8 cellular contexts compared by ENCODE assay signal in genomic region chr6:24695635-24696034, GRCh38. TPM values are rescaled to one million over a fixed set of nuclear protein-coding genes. Genes with fewer than 3 reads are reported as not detected.
DNase-seq lines count a peak whose midpoint lies in the region; ATAC-seq and TF ChIP-seq lines count a peak whose summit lies in the region.
"Not testable (repeated sequence)": the region's sequence is repeated elsewhere in the genome, so short reads cannot be mapped to it uniquely, and the experiment has no call there.

No MANE protein-coding gene starts in this region.

- ATAC-seq in GM21576 (IDR thresholded peaks at IDR 0.05; ENCODE audit: unreplicated experiment) (peak; percentile 58), lower lobe of right lung (peak; percentile 77 to 88)

- H3K4me3 Mint-ChIP-seq in CD8-positive, alpha-beta memory T cell; endodermal cell: not testable (repeated sequence)

- not testable (repeated sequence) for H2AFZ ChIP-seq in OCI-LY1 (ENCODE audit: low read length)

- intact Hi-C loops in lower lobe of right lung (cut with DNase I), result loop anchor here (5.0 kb wide), 1 partner anchor 113 kb away; no protein-coding TSS in a partner anchor

- POLR2A ChIA-PET in CD8-positive, alpha-beta memory T cell (lab: Charles Lee), result not testable (repeated sequence)

- DNase-seq in CD8-positive, alpha-beta memory T cell, result peak; percentile 4 to 60 (median 44)
- peak; percentile 67 to 71 for DNase-seq in Kasumi-1 (lab: John Stamatoyannopoulos, UW)
- peak; percentile 60 for DNase-seq in activated CD8-positive, alpha-beta memory T cell treated with anti-CD3 and anti-CD28 coated beads, Interleukin-2, amount 50 U/mL, for 48 hours
- DNase-seq in endodermal cell, result peak; percentile 61
- peak; percentile 59 for DNase-seq in lower lobe of right lung
- peak in 2 of 3 experiments; percentile 15 to 19 for DNase-seq in stimulated activated CD4-positive, alpha-beta T cell treated with anti-CD3 and anti-CD28 coated beads, TNF-alpha, amount 100 ng/mL, for 4 hours (ENCODE audit: low read depth in 3 of 3)

- H3K27me3 Mint-ChIP-seq in CD8-positive, alpha-beta memory T cell; endodermal cell (ENCODE audit: insufficient read depth): not testable (repeated sequence)

- WGBS in endodermal cell (ENCODE audit: insufficient coverage in 1 of 2, insufficient read length in 1 of 2), 2 experiments, result 54 to 72% methylated on average over 5 to 8 of the region's 8 CpGs

- not testable (repeated sequence) for H3K36me3 ChIP-seq in CD8-positive, alpha-beta memory T cell (ENCODE audit: insufficient read depth, low read length); OCI-LY1 (ENCODE audit: insufficient read depth, low read length); endodermal cell (ENCODE audit: control insufficient read depth, insufficient read depth, low read length); lower lobe of right lung

- not testable (repeated sequence) for H4K20me1 ChIP-seq in OCI-LY1 (ENCODE audit: insufficient read depth, low read length)

- H3K27me3 ChIP-seq in CD8-positive, alpha-beta memory T cell (ENCODE audit: insufficient read depth, low read length, poor library complexity, severe bottlenecking); OCI-LY1 (ENCODE audit: insufficient read depth, low read length); endodermal cell (ENCODE audit: control insufficient read depth, insufficient read depth, low read length, poor library complexity, severe bottlenecking); lower lobe of right lung (ENCODE audit: low read depth): not testable (repeated sequence)

- peak; percentile 62; the same call in 1 of the 2 replicates for TF ChIP-seq CTCF in OCI-LY1 (IDR thresholded peaks at IDR 0.05; ENCODE audit: low read length)
- TF ChIP-seq CTCF in endodermal cell (conservative IDR thresholded peaks at IDR 0.05), result peak; percentile 72
- TF ChIP-seq CTCF in lower lobe of right lung (IDR thresholded peaks at IDR 0.05), result peak; percentile 52

- H3K9me3 Mint-ChIP-seq in CD8-positive, alpha-beta memory T cell; endodermal cell: not testable (repeated sequence)

- H3K27ac ChIP-seq in CD8-positive, alpha-beta memory T cell (ENCODE audit: low read depth, low read length); OCI-LY1 (ENCODE audit: low read depth, low read length, poor library complexity, severe bottlenecking); endodermal cell (ENCODE audit: low read depth, low read length); lower lobe of right lung: not testable (repeated sequence)

- peak overlapping the region in 3 of 8 donors; percentile 23 to 61 (median 53) for H3K27ac Mint-ChIP-seq in CD8-positive, alpha-beta memory T cell
- H3K27ac Mint-ChIP-seq in endodermal cell, result not testable (repeated sequence)

- not testable (repeated sequence) for H3K4me1 ChIP-seq in CD8-positive, alpha-beta memory T cell (ENCODE audit: insufficient read depth, low read length); OCI-LY1 (ENCODE audit: insufficient read depth, low read length, severe bottlenecking); endodermal cell (ENCODE audit: control insufficient read depth, insufficient read depth, low read length); lower lobe of right lung

- peaks cover 0 to 11% (median 0%) of the 10 kb centered on the region in 3 donors for H3K36me3 Mint-ChIP-seq in CD8-positive, alpha-beta memory T cell
- peaks cover 23% of the 10 kb centered on the region for H3K36me3 Mint-ChIP-seq in endodermal cell (ENCODE audit: low read depth)

- CTCF ChIA-PET in CD8-positive, alpha-beta memory T cell (lab: Charles Lee), result interaction anchor here (0.8 to 2.9 kb wide), 4 partner anchors 17 to 116 kb away, joined by 3 to 14 read pairs (median 4); no protein-coding TSS in a partner anchor

- H3K9me2 ChIP-seq in OCI-LY1 (ENCODE audit: low read depth, low read length), result not testable (repeated sequence)

- not testable (repeated sequence) for H3F3A ChIP-seq in OCI-LY1 (ENCODE audit: insufficient read depth, low read length)

- H3K9ac ChIP-seq in OCI-LY1 (ENCODE audit: low read length); endodermal cell (ENCODE audit: extremely low read depth, low read length, poor library complexity, severe bottlenecking): not testable (repeated sequence)

- not testable (repeated sequence) for H3K9me3 ChIP-seq in CD8-positive, alpha-beta memory T cell (ENCODE audit: low read length); OCI-LY1 (ENCODE audit: low read length); endodermal cell (ENCODE audit: control insufficient read depth, low read length); lower lobe of right lung

- H3K4me2 ChIP-seq in OCI-LY1 (ENCODE audit: low read length), result not testable (repeated sequence)

- peaks cover 4 to 20% (median 19%) of the 10 kb centered on the region in 3 donors for H3K4me1 Mint-ChIP-seq in CD8-positive, alpha-beta memory T cell
- peaks cover 29% of the 10 kb centered on the region for H3K4me1 Mint-ChIP-seq in endodermal cell

- not testable (repeated sequence) for H3K4me3 ChIP-seq in CD8-positive, alpha-beta memory T cell (ENCODE audit: low read length); OCI-LY1 (ENCODE audit: low read depth, low read length, poor library complexity, severe bottlenecking); endodermal cell (ENCODE audit: low read length); lower lobe of right lung

- H3K79me2 ChIP-seq in OCI-LY1 (ENCODE audit: insufficient read depth, low read length), result not testable (repeated sequence)

RNA-seq across cellular contexts. Expression of gene C6orf62, which starts 23.3 kb away (rescaled TPM):
- 10 to 100 TPM; 95.1 to 95.6 TPM for total RNA-seq in CD8-positive, alpha-beta memory T cell
- 120 TPM for polyA plus RNA-seq in CD8-positive, alpha-beta memory T cell
- 100 to 1,000 TPM; 106 to 120 TPM for total RNA-seq in endodermal cell
- polyA plus RNA-seq in endodermal cell (2013, experiment 1 of 2), result 83.3 TPM
- polyA plus RNA-seq in endodermal cell (2013, experiment 2 of 2), result 74.9 TPM
- 123 TPM for total RNA-seq in lower lobe of right lung

RNA-seq across cellular contexts. Expression of gene ACOT13, which starts 28.8 kb away (rescaled TPM):
- 10 to 100 TPM; 19.6 to 25.3 TPM for total RNA-seq in CD8-positive, alpha-beta memory T cell
- polyA plus RNA-seq in CD8-positive, alpha-beta memory T cell, result 17.0 TPM
- total RNA-seq in endodermal cell (10 to 100 TPM; 36.2 to 43.1 TPM), lower lobe of right lung (24.6 TPM)
- 39.2 TPM for polyA plus RNA-seq in endodermal cell (2013, experiment 1 of 2)
- 34.8 TPM for polyA plus RNA-seq in endodermal cell (2013, experiment 2 of 2)

RNA-seq across cellular contexts. Expression of gene TDP2, which starts 28.9 kb away (rescaled TPM):
- total RNA-seq in CD8-positive, alpha-beta memory T cell, result 10 to 100 TPM; 49.8 to 50.6 TPM
- 46.1 TPM for polyA plus RNA-seq in CD8-positive, alpha-beta memory T cell
- 10 to 100 TPM; 53.0 to 54.2 TPM for total RNA-seq in endodermal cell
- polyA plus RNA-seq in endodermal cell (2013, experiment 1 of 2), result 38.6 TPM
- 38.2 TPM for polyA plus RNA-seq in endodermal cell (2013, experiment 2 of 2)
- 43.6 TPM for total RNA-seq in lower lobe of right lung

RNA-seq across cellular contexts. Expression of gene KIAA0319, which starts 49.6 kb away (rescaled TPM):
- total RNA-seq in CD8-positive, alpha-beta memory T cell, result under 1 TPM; 0.07 to 0.09 TPM
- not detected for polyA plus RNA-seq in CD8-positive, alpha-beta memory T cell
- under 1 TPM; 0.48 to 0.75 TPM for total RNA-seq in endodermal cell
- polyA plus RNA-seq in endodermal cell (2013, experiment 1 of 2), result 0.28 TPM
- 0.25 TPM for polyA plus RNA-seq in endodermal cell (2013, experiment 2 of 2)
- 1.6 TPM for total RNA-seq in lower lobe of right lung

Comparison
In these comparisons a context has a peak if more than half of its experiments do, and no peak if none do; other contexts are left out.
1. DNase-seq: peak in every context shown above with its lines; median percentile 69 in Kasumi-1; 61 in endodermal cell; 60 in activated CD8-positive, alpha-beta memory T cell treated with anti-CD3 and anti-CD28 coated beads, Interleukin-2, amount 50 U/mL, for 48 hours; 59 in lower lobe of right lung; 44 in CD8-positive, alpha-beta memory T cell; 17 in stimulated activated CD4-positive, alpha-beta T cell treated with anti-CD3 and anti-CD28 coated beads, TNF-alpha, amount 100 ng/mL, for 4 hours.